In genomic region chr10:114172241-114172640, GRCh38 we compare ENCODE assay signal across 10 cellular contexts. TPM values are rescaled to one million over a fixed set of nuclear protein-coding genes. Genes with fewer than 3 reads are reported as not detected.
DNase-seq lines count a peak whose midpoint lies in the region; ATAC-seq and TF ChIP-seq lines count a peak whose summit lies in the region.
"Had no signal": no experiment of that assay in that cellular context is flagged by ENCODE, and none has a peak within 500 bp of the region (broad histone marks: within the 10 kb centered on the region; RNA-seq: fewer than 3 reads in every experiment).

No MANE protein-coding gene starts in this region.

- intact Hi-C loops in natural killer cell (cut with micrococcal nuclease) = loop anchor here (5.0 to 10.0 kb wide), 2 partner anchors 373 to 650 kb away; partner anchors contain the start of gene FHIP2A

- no peaks in the 10 kb centered on the region; the same call in 1 of the 2 replicates for H3K9me3 ChIP-seq in BE2C

- ATAC-seq in natural killer cell = no peak
- ATAC-seq in GM18505 (IDR thresholded peaks at IDR 0.05; ENCODE audit: unreplicated experiment) = no peak
- no peak for ATAC-seq in HG02759 (IDR thresholded peaks at IDR 0.05; ENCODE audit: unreplicated experiment)

- H3K4me1 ChIP-seq in BE2C (no peaks in the 10 kb centered on the region), KMS-11 (ENCODE audit: low read depth, poor library complexity, severe bottlenecking) (peaks cover 33% of the 10 kb centered on the region)

- H3K4me3 Mint-ChIP-seq in chondrocyte (ENCODE audit: unreplicated experiment) (peak overlapping the region; percentile 95), natural killer cell (peak overlapping the region; percentile 100)

- peak overlapping the region; percentile 74 for H3K4me2 ChIP-seq in KMS-11

- H3K79me2 ChIP-seq in KMS-11 (ENCODE audit: insufficient read depth, low read depth) = peaks cover 55% of the 10 kb centered on the region; the same call in 1 of the 2 replicates

- H3K4me3 ChIP-seq in BE2C (ENCODE audit: low read depth, low read length) = peak overlapping the region; percentile 81; the same call in 1 of the 2 replicates
- H3K4me3 ChIP-seq in KMS-11 (IDR thresholded peaks at IDR 0.05; ENCODE audit: insufficient read depth, low read depth, low read length) = no peak overlapping the region

- H3K27me3 ChIP-seq in BE2C (no peaks in the 10 kb centered on the region), KMS-11 (ENCODE audit: insufficient read depth, low read depth) (no peaks in the 10 kb centered on the region)

- H3K27me3 Mint-ChIP-seq in chondrocyte (ENCODE audit: low read depth) (no peaks in the 10 kb centered on the region), natural killer cell (ENCODE audit: low read depth in 2 of 2) (peaks cover 3 to 11% of the 10 kb centered on the region in 2 donors)

- no peak for DNase-seq in BE2C
- no peak for DNase-seq in chondrocyte (ENCODE audit: low spot score)
- DNase-seq in natural killer cell = no peak
- DNase-seq in activated effector memory CD4-positive, alpha-beta T cell treated with Interleukin-2 at 50 U/mL for 16 hours = no peak
- DNase-seq in SKM-1 treated with dmso at 0.1 percent for 144 hours (lab: John Stamatoyannopoulos, UW; ENCODE audit: unreplicated experiment) = no peak
- DNase-seq: NCI-H2029, substantia nigra had no signal

- no peak for TF ChIP-seq CTCF in BE2C (IDR thresholded peaks at IDR 0.05; ENCODE audit: low read depth, low read length)
- TF ChIP-seq CTCF in KMS-11 (conservative IDR thresholded peaks at IDR 0.05; ENCODE audit: low read depth, low read length) = no peak
- TF ChIP-seq CTCF in chondrocyte (IDR thresholded peaks at IDR 0.05) = no peak
- TF ChIP-seq CTCF in natural killer cell (IDR thresholded peaks at IDR 0.05) = no peak

- TF ChIP-seq POLR2A in GM18505 (IDR thresholded peaks at IDR 0.05; ENCODE audit: borderline replicate concordance, extremely low read depth, insufficient read depth, insufficient read length) = no peak

- H3K9ac ChIP-seq in KMS-11 = no peak overlapping the region

- H3K36me3 Mint-ChIP-seq in chondrocyte (ENCODE audit: low read depth) = peaks cover 4% of the 10 kb centered on the region
- H3K36me3 Mint-ChIP-seq in natural killer cell = no peaks in the 10 kb centered on the region

- peaks cover 29% of the 10 kb centered on the region for H3K4me1 Mint-ChIP-seq in chondrocyte (ENCODE audit: low read depth)
- H3K4me1 Mint-ChIP-seq in natural killer cell = peaks cover 51 to 57% of the 10 kb centered on the region in 2 donors

- H3K9me3 Mint-ChIP-seq in chondrocyte (ENCODE audit: low read depth) (peaks cover 7% of the 10 kb centered on the region), natural killer cell (no peaks in the 10 kb centered on the region)

- H3K36me3 ChIP-seq in BE2C = no peaks in the 10 kb centered on the region
- no peaks in the 10 kb centered on the region for H3K36me3 ChIP-seq in KMS-11 (ENCODE audit: insufficient read depth)

- H3K27ac ChIP-seq in KMS-11 = no peak overlapping the region

- H3K27ac Mint-ChIP-seq in chondrocyte (ENCODE audit: unreplicated experiment) (peak overlapping the region; percentile 96), natural killer cell (peak overlapping the region; percentile 98 to 100)

- no peak overlapping the region for H2AFZ ChIP-seq in KMS-11 (ENCODE audit: low read depth)

- H4K20me1 ChIP-seq in KMS-11 (ENCODE audit: insufficient read depth) = no peaks in the 10 kb centered on the region

RNA-seq across cellular contexts. Expression of gene CCDC186, which starts 1.8 kb away (rescaled TPM):
- polyA plus RNA-seq in BE2C (2012; ENCODE audit: insufficient read depth, insufficient read length, low read depth) = 2.3 TPM
- total RNA-seq in chondrocyte (19.2 to 26.8 TPM (median 20.4 TPM) in 3 replicates), natural killer cell (10 to 100 TPM; 51.1 to 66.9 (median 54.0) TPM)

RNA-seq across cellular contexts. Expression of gene TDRD1, which starts 6.9 kb away (rescaled TPM):
- polyA plus RNA-seq in BE2C (2012; ENCODE audit: insufficient read depth, insufficient read length, low read depth) = 6.3 TPM
- total RNA-seq in chondrocyte = not detected in 3 replicates
- total RNA-seq in natural killer cell = under 1 TPM; 0.08 to 0.33 (median 0.09) TPM
